ENCODE assay signal across 17 cellular contexts in genomic region chr15:57772223-57772957, GRCh38.
DNase-seq lines count a peak whose midpoint lies in the region; ATAC-seq and TF ChIP-seq lines count a peak whose summit lies in the region.
"Had no signal": no experiment of that assay in that cellular context is flagged by ENCODE, and none has a peak within 500 bp of the region (broad histone marks: within the 10 kb centered on the region; RNA-seq: fewer than 3 reads in every experiment).

No MANE protein-coding gene starts in this region.

- H4K20me1 ChIP-seq in fibroblast of lung (ENCODE audit: control insufficient read depth, extremely low read depth, insufficient read depth, low read length) = no peaks in the 10 kb centered on the region

- peak; percentile 51 to 59 for ATAC-seq in activated T-cell treated with anti-CD3 and anti-CD28 coated beads, Interleukin-2, amount 50 U/mL, for 4 hours
- peak; percentile 57 for ATAC-seq in stimulated activated naive CD8-positive, alpha-beta T cell treated with anti-CD3 and anti-CD28 coated beads, Interleukin-15, Interleukin-2, amounts not matched to agents 100 U/mL and 50 U/mL, for 24 hours
- no peak for ATAC-seq in stimulated activated memory B cell treated with anti-CD40 and anti-IgM and Interleukin-4, amounts not matched to agents 10 μg/mL and 1 μg/mL and 100 μg/mL, for 72 hours
- ATAC-seq: HepG2 had no signal

- intact Hi-C loops in testis (cut with DNase I; ENCODE audit: low total_unique reads) = no loop called here

- H3K9me3 Mint-ChIP-seq in activated T-cell treated with anti-CD3 and anti-CD28 coated beads, Interleukin-2, amount 50 U/mL, for 4 hours = no peaks in the 10 kb centered on the region
- H3K9me3 Mint-ChIP-seq in activated T-cell treated with anti-CD3 and anti-CD28 coated beads, Interleukin-2, amount 50 U/mL, for 24 hours = no peaks in the 10 kb centered on the region
- no peaks in the 10 kb centered on the region for H3K9me3 Mint-ChIP-seq in stimulated activated memory B cell treated with anti-CD40 and anti-IgM and Interleukin-4, amounts not matched to agents 10 μg/mL and 1 μg/mL and 100 μg/mL, for 72 hours
- H3K9me3 Mint-ChIP-seq: activated B cell treated with CpG ODN at 0.5 μM for 24 hours had no signal

- no peak overlapping the region for H2AFZ ChIP-seq in fibroblast of lung (ENCODE audit: low read length)

- H3K36me3 ChIP-seq in fibroblast of lung (ENCODE audit: control insufficient read depth, insufficient read depth, low read length) (no peaks in the 10 kb centered on the region), testis (ENCODE audit: low read depth, missing control alignments) (no peaks in the 10 kb centered on the region)
- H3K36me3 ChIP-seq: uterus had no signal

- H3K9me3 ChIP-seq in fibroblast of lung (ENCODE audit: control insufficient read depth, insufficient read depth, low read depth, low read length) (no peaks in the 10 kb centered on the region), testis (no peaks in the 10 kb centered on the region)
- H3K9me3 ChIP-seq: uterus had no signal

- no peak overlapping the region for H3K4me2 ChIP-seq in fibroblast of lung (ENCODE audit: extremely low read depth, insufficient read depth, low read length)

- H3K9ac ChIP-seq in fibroblast of lung (ENCODE audit: insufficient read depth, low read length) = no peak overlapping the region

- H3K4me1 Mint-ChIP-seq in activated T-cell treated with anti-CD3 and anti-CD28 coated beads, Interleukin-2, amount 50 U/mL, for 4 hours (ENCODE audit: low read depth) = peaks cover 9% of the 10 kb centered on the region
- peaks cover 21% of the 10 kb centered on the region for H3K4me1 Mint-ChIP-seq in activated T-cell treated with anti-CD3 and anti-CD28 coated beads, Interleukin-2, amount 50 U/mL, for 24 hours (ENCODE audit: low read depth)
- no peaks in the 10 kb centered on the region for H3K4me1 Mint-ChIP-seq in stimulated activated memory B cell treated with anti-CD40 and anti-IgM and Interleukin-4, amounts not matched to agents 10 μg/mL and 1 μg/mL and 100 μg/mL, for 72 hours
- H3K4me1 Mint-ChIP-seq: activated B cell treated with CpG ODN at 0.5 μM for 24 hours had no signal

- no peaks in the 10 kb centered on the region for H3K36me3 Mint-ChIP-seq in activated T-cell treated with anti-CD3 and anti-CD28 coated beads, Interleukin-2, amount 50 U/mL, for 4 hours (ENCODE audit: insufficient read depth)
- no peaks in the 10 kb centered on the region for H3K36me3 Mint-ChIP-seq in activated T-cell treated with anti-CD3 and anti-CD28 coated beads, Interleukin-2, amount 50 U/mL, for 24 hours (ENCODE audit: low read depth)
- no peaks in the 10 kb centered on the region for H3K36me3 Mint-ChIP-seq in stimulated activated memory B cell treated with anti-CD40 and anti-IgM and Interleukin-4, amounts not matched to agents 10 μg/mL and 1 μg/mL and 100 μg/mL, for 72 hours

- no peak overlapping the region for H3K4me3 Mint-ChIP-seq in activated T-cell treated with anti-CD3 and anti-CD28 coated beads, Interleukin-2, amount 50 U/mL, for 4 hours
- no peak overlapping the region for H3K4me3 Mint-ChIP-seq in activated T-cell treated with anti-CD3 and anti-CD28 coated beads, Interleukin-2, amount 50 U/mL, for 24 hours
- no peak overlapping the region for H3K4me3 Mint-ChIP-seq in stimulated activated memory B cell treated with anti-CD40 and anti-IgM and Interleukin-4, amounts not matched to agents 10 μg/mL and 1 μg/mL and 100 μg/mL, for 72 hours
- H3K4me3 Mint-ChIP-seq: activated B cell treated with CpG ODN at 0.5 μM for 24 hours had no signal

- no peak for DNase-seq in activated T-cell treated with anti-CD3 and anti-CD28 coated beads, Interleukin-2, amount 50 U/mL, for 4 hours
- no peak for DNase-seq in activated T-cell treated with anti-CD3 and anti-CD28 coated beads, Interleukin-2, amount 50 U/mL, for 24 hours
- DNase-seq in RPMI8226 (peak; percentile 10), fibroblast of lung (ENCODE audit: low read depth in 2 of 2) (peak; percentile 4 to 20), testis (no peak)
- DNase-seq in stimulated activated naive CD8-positive, alpha-beta T cell treated with anti-CD3 and anti-CD28 coated beads, Interleukin-15, Interleukin-2, amounts not matched to agents 100 U/mL and 50 U/mL, for 24 hours = no peak
- DNase-seq in stimulated activated CD4-positive, alpha-beta T cell treated with anti-CD3 and anti-CD28 coated beads, Interleukin-2, amount 100 ng/mL, for 48 hours = no peak
- DNase-seq: activated B cell treated with CpG ODN at 0.5 μM for 24 hours; activated CD8-positive, alpha-beta memory T cell treated with anti-CD3 and anti-CD28 coated beads, Interleukin-2, amount 50 U/mL, for 4 hours; aorta; DMS153; effector memory CD4-positive, alpha-beta T cell; NCI-H1694 treated with DMSO at 0.1 percent for 48 hours; uterus had no signal

- TF ChIP-seq POLR2A in testis (IDR thresholded peaks at IDR 0.05) = no peak

- H3K27me3 ChIP-seq in fibroblast of lung (ENCODE audit: control insufficient read depth, insufficient read depth, low read length) (no peaks in the 10 kb centered on the region), testis (no peaks in the 10 kb centered on the region)
- H3K27me3 ChIP-seq: uterus had no signal

- no peak overlapping the region for H3K27ac Mint-ChIP-seq in activated T-cell treated with anti-CD3 and anti-CD28 coated beads, Interleukin-2, amount 50 U/mL, for 24 hours
- H3K27ac Mint-ChIP-seq in stimulated activated memory B cell treated with anti-CD40 and anti-IgM and Interleukin-4, amounts not matched to agents 10 μg/mL and 1 μg/mL and 100 μg/mL, for 72 hours = no peak overlapping the region
- H3K27ac Mint-ChIP-seq: activated B cell treated with CpG ODN at 0.5 μM for 24 hours, progenitor cell of endocrine pancreas had no signal

- no peak for TF ChIP-seq CTCF in fibroblast of lung (conservative IDR thresholded peaks at IDR 0.05 in 1 of 2, IDR thresholded peaks at IDR 0.05 in 1 of 2; ENCODE audit: low read depth in 1 of 2, low read length in 2 of 2)
- TF ChIP-seq CTCF in testis (IDR thresholded peaks at IDR 0.05) = no peak

- no peaks in the 10 kb centered on the region for H3K79me2 ChIP-seq in fibroblast of lung (ENCODE audit: control insufficient read depth, insufficient read depth, low read length)

- H3K4me1 ChIP-seq in fibroblast of lung (ENCODE audit: control insufficient read depth, extremely low read depth, insufficient read depth, low read length) (no peaks in the 10 kb centered on the region), testis (no peaks in the 10 kb centered on the region)
- H3K4me1 ChIP-seq: uterus had no signal

- 92 to 95% methylated on average over 7 of the region's 7 CpGs for WGBS in testis, 2 donors

- H3K4me3 ChIP-seq in fibroblast of lung (replicated peaks in 1 of 4; ENCODE audit: control extremely low read depth in 1 of 4, insufficient read depth in 1 of 4, low read depth in 3 of 4, low read length in 4 of 4) (no peak overlapping the region), testis (no peak overlapping the region)
- H3K4me3 ChIP-seq: uterus had no signal

- H3K27me3 Mint-ChIP-seq in activated T-cell treated with anti-CD3 and anti-CD28 coated beads, Interleukin-2, amount 50 U/mL, for 4 hours (ENCODE audit: low read depth) = no peaks in the 10 kb centered on the region
- no peaks in the 10 kb centered on the region for H3K27me3 Mint-ChIP-seq in activated T-cell treated with anti-CD3 and anti-CD28 coated beads, Interleukin-2, amount 50 U/mL, for 24 hours
- no peaks in the 10 kb centered on the region for H3K27me3 Mint-ChIP-seq in stimulated activated memory B cell treated with anti-CD40 and anti-IgM and Interleukin-4, amounts not matched to agents 10 μg/mL and 1 μg/mL and 100 μg/mL, for 72 hours
- H3K27me3 Mint-ChIP-seq: activated B cell treated with CpG ODN at 0.5 μM for 24 hours, progenitor cell of endocrine pancreas had no signal

- H3K27ac ChIP-seq in fibroblast of lung (ENCODE audit: insufficient read depth, low read length) = no peak overlapping the region
- no peak overlapping the region for H3K27ac ChIP-seq in testis
- H3K27ac ChIP-seq: uterus had no signal

Comparison
In these comparisons a context has a peak if more than half of its experiments do, and no peak if none do; other contexts are left out.
1. DNase-seq: peak in RPMI8226 (single experiment) and fibroblast of lung (2 of 2); none in activated T-cell treated with anti-CD3 and anti-CD28 coated beads, Interleukin-2, amount 50 U/mL, for 4 hours (single experiment), activated T-cell treated with anti-CD3 and anti-CD28 coated beads, Interleukin-2, amount 50 U/mL, for 24 hours (single experiment), stimulated activated naive CD8-positive, alpha-beta T cell treated with anti-CD3 and anti-CD28 coated beads, Interleukin-15, Interleukin-2, amounts not matched to agents 100 U/mL and 50 U/mL, for 24 hours (single experiment), testis (single experiment) and stimulated activated CD4-positive, alpha-beta T cell treated with anti-CD3 and anti-CD28 coated beads, Interleukin-2, amount 100 ng/mL, for 48 hours (0 of 2).